27 cellular contexts compared by ENCODE assay signal in the genomic region with DNA sequence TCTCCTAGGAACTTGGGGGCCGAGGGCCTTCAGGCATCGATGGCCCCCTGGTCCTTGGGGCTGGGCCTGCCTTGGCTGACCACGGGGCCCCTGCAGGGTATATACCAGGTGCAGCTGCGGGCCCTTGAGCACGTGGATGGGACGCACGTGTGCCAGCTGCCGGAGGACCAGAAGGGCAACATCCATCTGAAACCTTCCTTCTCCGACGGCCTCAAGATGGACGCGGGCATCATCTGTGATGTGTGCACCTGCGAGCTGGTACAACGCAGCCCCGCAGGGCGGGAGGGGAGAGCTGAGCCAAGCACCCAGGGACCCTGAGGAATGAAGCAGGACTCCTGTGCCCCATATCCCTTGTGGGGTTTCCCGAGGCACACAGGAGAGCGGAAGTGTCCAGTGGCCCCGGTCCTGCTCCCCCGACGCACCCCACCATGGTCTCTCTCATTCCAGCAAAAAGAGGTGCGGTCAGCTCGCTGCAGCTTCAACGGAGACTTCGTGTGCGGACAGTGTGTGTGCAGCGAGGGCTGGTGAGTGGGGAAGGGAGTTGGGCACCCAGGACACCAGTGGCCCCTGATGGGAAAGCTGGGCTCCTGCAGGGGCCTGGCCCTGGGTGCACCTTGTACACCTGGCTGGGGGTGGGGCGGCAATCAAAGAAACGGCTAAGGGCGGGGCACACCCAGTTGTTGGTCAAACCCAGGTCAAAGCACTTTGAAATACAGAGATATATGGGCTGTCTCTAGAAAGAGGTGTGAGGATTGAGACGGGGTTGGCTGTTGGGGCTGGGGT.
"Had no signal": no experiment of that assay in that cellular context is flagged by ENCODE, and none has a peak within 500 bp of the region (broad histone marks: within the 10 kb centered on the region; RNA-seq: fewer than 3 reads in every experiment).

No MANE protein-coding gene starts in this region.

- H2AFZ ChIP-seq: parathyroid adenoma had no signal

- H3K9ac ChIP-seq: parathyroid adenoma had no signal

- H3K4me1 Mint-ChIP-seq: activated CD4-positive, alpha-beta T cell treated with anti-CD3 and anti-CD28 coated beads for 36 hours had no signal

- H3K4me2 ChIP-seq: smooth muscle cell had no signal

- H3K27me3 ChIP-seq: heart left ventricle, stomach, suprapubic skin, tibial nerve, uterus had no signal

- H3K4me1 ChIP-seq: gastroesophageal sphincter, heart left ventricle, lower lobe of right lung, parathyroid adenoma, suprapubic skin, uterus had no signal

- H3K4me3 Mint-ChIP-seq: activated B cell treated with CpG ODN at 0.5 μM for 24 hours; activated CD4-positive, alpha-beta memory T cell treated with anti-CD3 and anti-CD28 coated beads for 36 hours; activated CD4-positive, alpha-beta T cell treated with anti-CD3 and anti-CD28 coated beads for 36 hours; activated naive CD4-positive, alpha-beta T cell treated with anti-CD3 and anti-CD28 coated beads for 36 hours; activated naive CD8-positive, alpha-beta T cell treated with anti-CD3 and anti-CD28 coated beads, Interleukin-2, amount 10 ng/mL, durations not matched to agents 7 days and 5 days; naive thymus-derived CD8-positive, alpha-beta T cell; stimulated activated memory B cell treated with anti-CD40 and anti-IgM and Interleukin-4, amounts not matched to agents 10 μg/mL and 1 μg/mL and 100 μg/mL, for 72 hours had no signal

- H3K9me3 ChIP-seq: gastroesophageal sphincter, heart left ventricle, lower lobe of right lung, stomach, suprapubic skin, tibial nerve, uterus had no signal

- H3K36me3 ChIP-seq: uterus had no signal

- FAIRE-seq: bronchial epithelial cell had no signal

- H3K36me3 Mint-ChIP-seq: activated CD4-positive, alpha-beta memory T cell treated with anti-CD3 and anti-CD28 coated beads for 36 hours; activated naive CD8-positive, alpha-beta T cell treated with anti-CD3 and anti-CD28 coated beads, Interleukin-2, amount 10 ng/mL, durations not matched to agents 7 days and 5 days; naive thymus-derived CD8-positive, alpha-beta T cell; stimulated activated memory B cell treated with anti-CD40 and anti-IgM and Interleukin-4, amounts not matched to agents 10 μg/mL and 1 μg/mL and 100 μg/mL, for 72 hours had no signal

- H3K27me3 Mint-ChIP-seq: activated B cell treated with CpG ODN at 0.5 μM for 24 hours; activated CD4-positive, alpha-beta memory T cell treated with anti-CD3 and anti-CD28 coated beads for 36 hours; activated CD4-positive, alpha-beta T cell treated with anti-CD3 and anti-CD28 coated beads for 36 hours; activated naive CD8-positive, alpha-beta T cell treated with anti-CD3 and anti-CD28 coated beads, Interleukin-2, amount 10 ng/mL, durations not matched to agents 7 days and 5 days; stimulated activated memory B cell treated with anti-CD40 and anti-IgM and Interleukin-4, amounts not matched to agents 10 μg/mL and 1 μg/mL and 100 μg/mL, for 72 hours had no signal

- H3K9me3 Mint-ChIP-seq: activated B cell treated with CpG ODN at 0.5 μM for 24 hours; activated CD4-positive, alpha-beta memory T cell treated with anti-CD3 and anti-CD28 coated beads for 36 hours; activated naive CD4-positive, alpha-beta T cell treated with anti-CD3 and anti-CD28 coated beads for 36 hours; activated naive CD8-positive, alpha-beta T cell treated with anti-CD3 and anti-CD28 coated beads, Interleukin-2, amount 10 ng/mL, durations not matched to agents 7 days and 5 days; naive thymus-derived CD8-positive, alpha-beta T cell; stimulated activated memory B cell treated with anti-CD40 and anti-IgM and Interleukin-4, amounts not matched to agents 10 μg/mL and 1 μg/mL and 100 μg/mL, for 72 hours had no signal

- ATAC-seq: activated CD4-positive, alpha-beta T cell treated with anti-CD3 and anti-CD28 coated beads for 36 hours; gastroesophageal sphincter; left lobe of liver; naive thymus-derived CD8-positive, alpha-beta T cell; stimulated activated memory B cell treated with anti-CD40 and anti-IgM and Interleukin-4, amounts not matched to agents 10 μg/mL and 1 μg/mL and 100 μg/mL, for 72 hours had no signal

- H3K27ac ChIP-seq: epithelial cell of prostate, gastroesophageal sphincter, heart left ventricle, lower lobe of right lung, parathyroid adenoma, stomach, suprapubic skin, uterus had no signal

- H3K27ac Mint-ChIP-seq: activated B cell treated with CpG ODN at 0.5 μM for 24 hours; activated CD4-positive, alpha-beta memory T cell treated with anti-CD3 and anti-CD28 coated beads for 36 hours; activated CD4-positive, alpha-beta T cell treated with anti-CD3 and anti-CD28 coated beads for 36 hours; activated naive CD4-positive, alpha-beta T cell treated with anti-CD3 and anti-CD28 coated beads for 36 hours; activated naive CD8-positive, alpha-beta T cell treated with anti-CD3 and anti-CD28 coated beads, Interleukin-2, amount 10 ng/mL, durations not matched to agents 7 days and 5 days; stimulated activated memory B cell treated with anti-CD40 and anti-IgM and Interleukin-4, amounts not matched to agents 10 μg/mL and 1 μg/mL and 100 μg/mL, for 72 hours had no signal

- H3K4me3 ChIP-seq: gastroesophageal sphincter, heart left ventricle, lower lobe of right lung, smooth muscle cell, stomach, suprapubic skin, tibial nerve, uterus had no signal

- DNase-seq: activated B cell treated with CpG ODN at 0.5 μM for 24 hours; activated CD4-positive, alpha-beta memory T cell treated with anti-CD3 and anti-CD28 coated beads for 36 hours; activated CD4-positive, alpha-beta T cell treated with anti-CD3 and anti-CD28 coated beads for 36 hours; activated effector memory CD4-positive, alpha-beta T cell treated with Interleukin-2 at 50 U/mL for 16 hours; activated naive CD4-positive, alpha-beta T cell treated with anti-CD3 and anti-CD28 coated beads for 36 hours; activated naive CD8-positive, alpha-beta T cell treated with anti-CD3 and anti-CD28 coated beads, Interleukin-2, amount 10 ng/mL, durations not matched to agents 7 days and 5 days; activated T-cell treated with anti-CD3 and anti-CD28 coated beads, Interleukin-2, amount 50 U/mL, for 48 hours; amniotic stem cell; cerebellar nuclear complex; cortex of kidney; heart left ventricle; islet precursor cell; lower lobe of right lung; naive thymus-derived CD8-positive, alpha-beta T cell; stimulated activated CD4-positive, alpha-beta T cell treated with anti-CD3 and anti-CD28 coated beads, Interleukin-15, amount 100 ng/mL, for 24 hours; stomach; T-helper 9 cell; uterus had no signal

- H3K79me2 ChIP-seq: parathyroid adenoma had no signal
